8 cellular contexts compared by ENCODE assay signal in the genomic region with DNA sequence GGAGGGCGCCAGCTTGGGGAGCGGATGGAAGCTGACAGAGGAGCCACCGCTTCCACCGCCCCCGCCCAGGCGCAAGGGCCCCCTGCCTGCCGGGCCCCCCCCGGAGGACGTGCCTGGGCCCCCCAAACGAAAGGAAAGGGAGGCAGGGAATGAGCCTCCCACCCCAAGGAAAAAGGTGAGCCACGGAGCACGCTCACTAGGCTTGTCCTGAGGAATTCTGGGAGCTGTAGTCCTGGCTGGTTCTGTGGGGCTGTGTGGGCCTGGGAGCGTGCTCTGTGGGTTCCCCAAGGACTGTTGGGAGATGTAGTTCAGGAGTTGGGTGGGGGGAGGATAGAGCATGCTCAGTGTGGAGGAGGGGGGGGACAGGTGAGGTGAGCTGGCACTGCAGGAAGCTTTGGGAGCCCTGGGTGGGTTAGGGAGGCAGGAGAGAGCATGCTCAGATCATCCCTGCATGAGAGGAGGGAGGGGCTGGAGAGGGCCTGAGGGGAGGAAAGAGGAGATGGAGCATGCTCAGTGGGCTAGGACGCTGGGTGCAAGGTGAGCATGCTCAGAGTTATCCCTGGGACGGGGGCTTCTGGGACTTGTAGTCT. TPM values are rescaled to one million over a fixed set of nuclear protein-coding genes. Genes with fewer than 3 reads are reported as not detected.
DNase-seq lines count a peak whose midpoint lies in the region; ATAC-seq and TF ChIP-seq lines count a peak whose summit lies in the region.

No MANE protein-coding gene starts in this region.

- peaks cover 13% of the 10 kb centered on the region for H3K36me3 Mint-ChIP-seq in chondrocyte (ENCODE audit: low read depth)

- H3K27me3 ChIP-seq in MG63: no peaks in the 10 kb centered on the region
- H3K27me3 ChIP-seq in mesendoderm (ENCODE audit: insufficient read depth, low read length, poor library complexity): no peaks in the 10 kb centered on the region

- H3K4me2 ChIP-seq in mesendoderm (ENCODE audit: low read length): no peak overlapping the region

- H3K9me3 Mint-ChIP-seq in chondrocyte (ENCODE audit: low read depth): no peaks in the 10 kb centered on the region

- H3K23ac ChIP-seq in mesendoderm (ENCODE audit: low read length): no peak overlapping the region

- no peak overlapping the region for H2AK5ac ChIP-seq in mesendoderm (ENCODE audit: low read length)

- H2BK120ac ChIP-seq in mesendoderm (ENCODE audit: low read depth, low read length): no peak overlapping the region

- no peak overlapping the region for H3K56ac ChIP-seq in mesendoderm (ENCODE audit: low read length)

- H3K4me3 Mint-ChIP-seq in chondrocyte (ENCODE audit: unreplicated experiment): no peak overlapping the region

- H3K27me3 Mint-ChIP-seq in chondrocyte (ENCODE audit: low read depth): no peaks in the 10 kb centered on the region

- H3K4me1 ChIP-seq in mesendoderm (ENCODE audit: control insufficient read depth, low read depth, low read length): no peaks in the 10 kb centered on the region

- H3K27ac Mint-ChIP-seq in chondrocyte (ENCODE audit: unreplicated experiment): no peak overlapping the region

- no peaks in the 10 kb centered on the region for H3K9me3 ChIP-seq in MG63

- no peak overlapping the region for H2BK15ac ChIP-seq in mesendoderm (replicated peaks; ENCODE audit: low read depth)

- no peak overlapping the region for H3K4ac ChIP-seq in mesendoderm (ENCODE audit: low read depth, low read length)

- ATAC-seq in GM19397 (IDR thresholded peaks at IDR 0.05; ENCODE audit: unreplicated experiment): no peak
- no peak for ATAC-seq in GM18858 (IDR thresholded peaks at IDR 0.05; ENCODE audit: unreplicated experiment)

- H3K79me2 ChIP-seq in mesendoderm (ENCODE audit: control insufficient read depth, insufficient read depth, low read length): peaks cover 12% of the 10 kb centered on the region

- no peak overlapping the region for H3K27ac ChIP-seq in mesendoderm (ENCODE audit: low read depth, low read length)

- no peak overlapping the region for H3K18ac ChIP-seq in mesendoderm (ENCODE audit: low read length)

- H3K36me3 ChIP-seq in MG63 (peaks cover 34% of the 10 kb centered on the region), mesendoderm (ENCODE audit: control insufficient read depth, insufficient read depth, low read length) (peaks cover 24% of the 10 kb centered on the region)

- H4K8ac ChIP-seq in mesendoderm (ENCODE audit: low read depth, low read length): no peak overlapping the region

- H3K4me1 Mint-ChIP-seq in chondrocyte (ENCODE audit: low read depth): peaks cover 22% of the 10 kb centered on the region

- H2BK5ac ChIP-seq in mesendoderm (ENCODE audit: low read length): no peak overlapping the region

- H4K5ac ChIP-seq in mesendoderm (ENCODE audit: low read length): no peak overlapping the region

- WGBS in mesendoderm (ENCODE audit: extremely low coverage, insufficient coverage, low lambda C conversion rate): no CpG with 5 or more reads among the region's 15 CpGs

- H3K9ac ChIP-seq in mesendoderm (ENCODE audit: low read length): no peak overlapping the region

- H3K4me3 ChIP-seq in MG63 (no peak overlapping the region), mesendoderm (ENCODE audit: low read length) (no peak overlapping the region)

- peaks cover 14% of the 10 kb centered on the region for H3K79me1 ChIP-seq in mesendoderm (ENCODE audit: low read length)

- DNase-seq in DMS153 treated with DMSO at 0.1 percent for 48 hours (lab: John Stamatoyannopoulos, UW; ENCODE audit: unreplicated experiment) (peak; percentile 90), MG63 (peak; percentile 31), RKO (ENCODE audit: low spot score) (peak; percentile 69), dermis blood vessel endothelial cell (peak; percentile 56), mesendoderm (peak; percentile 97), chondrocyte (ENCODE audit: low spot score) (no peak)

- TF ChIP-seq CTCF in chondrocyte (IDR thresholded peaks at IDR 0.05): no peak

RNA-seq across cellular contexts. Expression of gene FBXL19, which starts 4.5 kb away (rescaled TPM):
- total RNA-seq in MG63 (2014; rRNA removed; shearing (Covaris generic); ENCODE audit: low replicate concordance): 19.5 and 31.2 TPM in 2 replicates
- 21.8 and 26.7 TPM in 2 replicates for total RNA-seq in dermis blood vessel endothelial cell
- 46.9 TPM for polyA plus RNA-seq in mesendoderm (2013, experiment 1 of 2)
- 47.5 TPM for polyA plus RNA-seq in mesendoderm (2013, experiment 2 of 2)
- total RNA-seq in chondrocyte: 19.4 to 21.5 TPM (median 20.5 TPM) in 3 replicates

RNA-seq across cellular contexts. Expression of gene ORAI3, which starts 21.0 kb away (rescaled TPM):
- total RNA-seq in MG63 (2014; rRNA removed; shearing (Covaris generic); ENCODE audit: low replicate concordance): 4.1 and 4.2 TPM in 2 replicates
- total RNA-seq in dermis blood vessel endothelial cell (40.2 and 42.4 TPM in 2 replicates), chondrocyte (10.3 to 16.0 TPM (median 15.6 TPM) in 3 replicates)
- 3.6 TPM for polyA plus RNA-seq in mesendoderm (2013, experiment 1 of 2)
- polyA plus RNA-seq in mesendoderm (2013, experiment 2 of 2): 3.5 TPM

RNA-seq across cellular contexts. Expression of gene SETD1A, which starts 29.7 kb away (rescaled TPM):
- total RNA-seq in MG63 (2014; rRNA removed; shearing (Covaris generic); ENCODE audit: low replicate concordance): 0.17 and 0.76 TPM in 2 replicates
- total RNA-seq in dermis blood vessel endothelial cell: 2.6 and 5.3 TPM in 2 replicates
- 27.7 TPM for polyA plus RNA-seq in mesendoderm (2013, experiment 1 of 2)
- 25.3 TPM for polyA plus RNA-seq in mesendoderm (2013, experiment 2 of 2)
- total RNA-seq in chondrocyte: 15.0 to 18.0 TPM (median 15.8 TPM) in 3 replicates

RNA-seq across cellular contexts. Expression of gene CTF1, which starts 31.5 kb away (rescaled TPM):
- total RNA-seq in MG63 (2014; rRNA removed; shearing (Covaris generic); ENCODE audit: low replicate concordance): not detected in 2 replicates
- total RNA-seq in dermis blood vessel endothelial cell (0.17 and 0.70 TPM in 2 replicates), chondrocyte (3.7 to 5.7 TPM (median 4.2 TPM) in 3 replicates)
- 1.7 TPM for polyA plus RNA-seq in mesendoderm (2013, experiment 1 of 2)
- polyA plus RNA-seq in mesendoderm (2013, experiment 2 of 2): 1.6 TPM

RNA-seq across cellular contexts. Expression of gene BCL7C, which starts 34.0 kb away (rescaled TPM):
- total RNA-seq in MG63 (2014; rRNA removed; shearing (Covaris generic); ENCODE audit: low replicate concordance): 64.3 and 70.8 TPM in 2 replicates
- 40.0 and 58.0 TPM in 2 replicates for total RNA-seq in dermis blood vessel endothelial cell
- 24.5 TPM for polyA plus RNA-seq in mesendoderm (2013, experiment 1 of 2)
- polyA plus RNA-seq in mesendoderm (2013, experiment 2 of 2): 23.1 TPM
- total RNA-seq in chondrocyte: 34.6 to 37.5 TPM (median 37.3 TPM) in 3 replicates
